In the genomic region with DNA sequence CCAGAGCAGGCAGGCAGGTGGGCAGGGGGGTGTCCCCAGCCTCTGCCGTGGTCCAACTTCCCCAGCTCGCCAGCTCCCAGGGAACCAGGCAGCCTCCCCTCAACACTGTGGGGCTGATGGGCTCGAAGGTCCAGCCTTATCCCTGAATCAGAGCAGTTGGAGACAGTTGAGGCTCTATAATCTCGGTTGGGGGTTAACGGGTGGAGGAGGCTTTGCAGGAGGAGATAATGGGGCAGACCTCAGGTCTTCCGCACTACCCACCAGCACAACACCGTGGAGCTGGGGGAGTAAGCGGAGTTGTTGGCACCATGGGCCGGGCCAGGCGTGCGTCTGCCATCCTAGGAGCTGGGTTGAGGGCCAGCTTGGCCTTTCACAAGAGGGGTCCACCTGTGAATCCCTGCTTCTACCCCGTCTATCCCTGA, we compare ENCODE assay signal across 17 cellular contexts. TPM values are rescaled to one million over a fixed set of nuclear protein-coding genes. Genes with fewer than 3 reads are reported as not detected.
A peak's percentile ranks its signal among the peaks of the same experiment; 100 is the strongest.
DNase-seq lines count a peak whose midpoint lies in the region; ATAC-seq, FAIRE-seq and TF ChIP-seq lines count a peak whose summit lies in the region.
"Had no signal": no experiment of that assay in that cellular context is flagged by ENCODE, and none has a peak within 500 bp of the region (broad histone marks: within the 10 kb centered on the region; RNA-seq: fewer than 3 reads in every experiment).

No MANE protein-coding gene starts in this region.

- peaks cover 87% of the 10 kb centered on the region for H3K4me1 Mint-ChIP-seq in activated CD4-positive, alpha-beta T cell treated with anti-CD3 and anti-CD28 coated beads, Interleukin-2, amount 10 ng/mL, durations not matched to agents 24 days and 14 days
- peaks cover 14% of the 10 kb centered on the region for H3K4me1 Mint-ChIP-seq in Caco-2 (ENCODE audit: low read depth, unreplicated experiment)

- H3K4me3 ChIP-seq in GM12878 (no peak overlapping the region), trophoblast cell (ENCODE audit: low read depth, low read length) (no peak overlapping the region), Caco-2 (ENCODE audit: low read depth, low read length) (no peak overlapping the region)
- H3K4me3 ChIP-seq: heart right ventricle, stomach had no signal

- H3K79me2 ChIP-seq in GM12878 (ENCODE audit: control insufficient read depth, insufficient read depth, low read length) (no peaks in the 10 kb centered on the region), trophoblast cell (ENCODE audit: control insufficient read depth, insufficient read depth, low read length, poor library complexity) (peaks cover 3% of the 10 kb centered on the region)

- in situ Hi-C loops in GM12878 (cut with MboI): no loop called here

- H3K4ac ChIP-seq in trophoblast cell (ENCODE audit: low read depth, low read length): no peak overlapping the region

- H3K9me3 Mint-ChIP-seq in activated CD4-positive, alpha-beta T cell treated with anti-CD3 and anti-CD28 coated beads, Interleukin-2, amount 10 ng/mL, durations not matched to agents 24 days and 14 days: peaks cover 4% of the 10 kb centered on the region
- H3K9me3 Mint-ChIP-seq in Caco-2 (ENCODE audit: unreplicated experiment): no peaks in the 10 kb centered on the region

- H3K36me3 Mint-ChIP-seq in activated CD4-positive, alpha-beta T cell treated with anti-CD3 and anti-CD28 coated beads, Interleukin-2, amount 10 ng/mL, durations not matched to agents 24 days and 14 days (ENCODE audit: low read depth): peaks cover 6% of the 10 kb centered on the region
- H3K36me3 Mint-ChIP-seq in Caco-2 (ENCODE audit: insufficient read depth, unreplicated experiment): no peaks in the 10 kb centered on the region

- peak overlapping the region; percentile 9 for H2BK5ac ChIP-seq in trophoblast cell (ENCODE audit: low read depth, low read length, poor library complexity)

- H3K36me3 ChIP-seq in GM12878 (ENCODE audit: control insufficient read depth in 2 of 2, insufficient read depth in 2 of 2, low read length in 1 of 2): no peaks in the 10 kb centered on the region
- no peaks in the 10 kb centered on the region for H3K36me3 ChIP-seq in trophoblast cell (ENCODE audit: control insufficient read depth in 1 of 2, insufficient read depth in 2 of 2, low read length in 2 of 2)
- H3K36me3 ChIP-seq in Caco-2 (ENCODE audit: control insufficient read depth, insufficient read depth, low read length): no peaks in the 10 kb centered on the region
- H3K36me3 ChIP-seq: heart right ventricle, stomach had no signal

- peak overlapping the region; percentile 99 for H3K27ac Mint-ChIP-seq in activated CD4-positive, alpha-beta T cell treated with anti-CD3 and anti-CD28 coated beads, Interleukin-2, amount 10 ng/mL, durations not matched to agents 24 days and 14 days
- no peak overlapping the region for H3K27ac Mint-ChIP-seq in Caco-2 (ENCODE audit: unreplicated experiment)

- no peak for TF ChIP-seq POLR2A in GM12878 (IDR thresholded peaks at IDR 0.05; ENCODE audit: low read depth, low read length)

- H2BK12ac ChIP-seq in trophoblast cell (ENCODE audit: low read length): peak overlapping the region; percentile 70

- no peak for ATAC-seq in GM12878
- ATAC-seq: esophagus mucosa, heart right ventricle, HepG2, Panc1, sciatic nerve had no signal

- H3K27ac ChIP-seq in GM12878 (ENCODE audit: control insufficient read depth, insufficient read depth): no peak overlapping the region
- no peak overlapping the region for H3K27ac ChIP-seq in trophoblast cell (ENCODE audit: low read depth, low read length)
- H3K27ac ChIP-seq: stomach had no signal

- CTCF ChIA-PET in GM12878 (lab: Yijun Ruan, JAX): interaction anchor here (0.8 to 14.0 kb wide), 12 partner anchors 15 to 117 kb away, joined by 3 to 215 read pairs (median 45); a partner anchor contains a TSS
- CTCF ChIA-PET in Caco-2 (lab: Charles Lee): interaction anchor here (0.9 to 5.9 kb wide), 5 partner anchors 14 to 91 kb away, joined by 3 to 113 read pairs (median 5); a partner anchor contains a TSS

- H3K4me3 Mint-ChIP-seq in activated CD4-positive, alpha-beta T cell treated with anti-CD3 and anti-CD28 coated beads, Interleukin-2, amount 10 ng/mL, durations not matched to agents 24 days and 14 days: peak overlapping the region; percentile 79
- H3K4me3 Mint-ChIP-seq in Caco-2 (ENCODE audit: unreplicated experiment): no peak overlapping the region

- intact Hi-C loops in activated CD4-positive, alpha-beta T cell treated with anti-CD3 and anti-CD28 coated beads, Interleukin-2, amount 10 ng/mL, durations not matched to agents 24 days and 14 days (cut with micrococcal nuclease): loop anchor here (1.0 to 5.0 kb wide), 3 partner anchors 25 to 126 kb away; a partner anchor contains a TSS
- intact Hi-C loops in GM12878 (cut with micrococcal nuclease; ENCODE audit: unreplicated experiment): no loop called here
- intact Hi-C loops in Caco-2 (cut with micrococcal nuclease; ENCODE audit: unreplicated experiment): no loop called here

- H3K14ac ChIP-seq in trophoblast cell (ENCODE audit: low read length): no peak overlapping the region

- no peak for TF ChIP-seq EP300 in GM12878 (IDR thresholded peaks at IDR 0.05; ENCODE audit: borderline replicate concordance in 1 of 2, control insufficient read depth in 1 of 2, low read depth in 2 of 2, low read length in 2 of 2)

- H2BK120ac ChIP-seq in trophoblast cell (ENCODE audit: insufficient read depth, low read length, poor library complexity): peak overlapping the region; percentile 58

- H3K18ac ChIP-seq in trophoblast cell (ENCODE audit: low read length): peak overlapping the region; percentile 33

- H2AFZ ChIP-seq in GM12878 (ENCODE audit: control insufficient read depth, low read depth, low read length) (no peak overlapping the region), trophoblast cell (ENCODE audit: insufficient read depth, low read length, poor library complexity) (no peak overlapping the region)

- H4K20me1 ChIP-seq in GM12878 (ENCODE audit: control insufficient read depth, insufficient read depth): no peaks in the 10 kb centered on the region

- H4K91ac ChIP-seq in trophoblast cell (ENCODE audit: low read depth, low read length): peak overlapping the region; percentile 23

- H3K23ac ChIP-seq in trophoblast cell (ENCODE audit: low read length): no peak overlapping the region

- RAD21 ChIA-PET in GM12878 (lab: Charles Lee; ENCODE audit: unreplicated experiment): interaction anchor here (1.0 to 12.6 kb wide), 10 partner anchors 11 to 89 kb away, joined by 3 to 202 read pairs (median 9); a partner anchor contains a TSS

- peak overlapping the region; percentile 82 for H2AK5ac ChIP-seq in trophoblast cell (ENCODE audit: low read length)

- TF ChIP-seq CTCF in GM12878 (IDR thresholded peaks at IDR 0.05 in 2 of 3, conservative IDR thresholded peaks at IDR 0.05 in 1 of 3; ENCODE audit: control insufficient read depth in 2 of 3, extremely low read depth in 1 of 3, insufficient read depth in 1 of 3, low read depth in 3 of 3, low read length in 3 of 3) (no peak), Caco-2 (IDR thresholded peaks at IDR 0.05; ENCODE audit: insufficient read depth in 1 of 2, low read depth in 1 of 2, low read length in 1 of 2, severe bottlenecking in 1 of 2, unreplicated experiment in 1 of 2) (no peak)

- no peaks in the 10 kb centered on the region; a peak in 1 of 4 replicates for H3K27me3 ChIP-seq in GM12878 (replicated peaks in 1 of 2; ENCODE audit: control insufficient read depth in 2 of 2, insufficient read depth in 2 of 2, low read length in 1 of 2)
- H3K27me3 ChIP-seq in trophoblast cell (ENCODE audit: insufficient read depth, low read length): no peaks in the 10 kb centered on the region
- H3K27me3 ChIP-seq in Caco-2 (replicated peaks; ENCODE audit: control insufficient read depth, insufficient read depth, low read length): no peaks in the 10 kb centered on the region
- H3K27me3 ChIP-seq: heart right ventricle, stomach had no signal

- SMC1A ChIA-PET in GM12878 (lab: Charles Lee; ENCODE audit: uncharacterized antibody, unreplicated experiment): interaction anchor here (0.7 to 4.1 kb wide), 13 partner anchors 11 to 92 kb away, joined by 3 to 24 read pairs (median 6); no protein-coding TSS in a partner anchor

- H3K4me1 ChIP-seq in GM12878 (ENCODE audit: control insufficient read depth, insufficient read depth, low read length): peaks cover 60% of the 10 kb centered on the region
- peaks cover 30% of the 10 kb centered on the region in 2 experiments for H3K4me1 ChIP-seq in trophoblast cell (ENCODE audit: control insufficient read depth in 1 of 2, insufficient read depth in 2 of 2, low read length in 2 of 2)
- peaks cover 11% of the 10 kb centered on the region; the same call in 1 of the 2 replicates for H3K4me1 ChIP-seq in Caco-2

- 84% methylated on average over 12 of the region's 12 CpGs for WGBS in GM12878 (ENCODE audit: insufficient coverage, insufficient replicate concordance, low lambda C conversion rate, missing lambda C conversion rate)
- WGBS in trophoblast cell (ENCODE audit: extremely low coverage, insufficient coverage, insufficient read length): no CpG with 5 or more reads among the region's 12 CpGs

- POLR2A ChIA-PET in GM12878 (lab: Charles Lee) (interaction anchor here (0.6 to 5.4 kb wide), 10 partner anchors 9 to 78 kb away, joined by 3 to 46 read pairs (median 4); no protein-coding TSS in a partner anchor), Caco-2 (lab: Charles Lee) (interaction anchor here (0.6 kb wide), 1 partner anchor 13 kb away, joined by 3 read pairs; no protein-coding TSS in a partner anchor)

- no peak for TF ChIP-seq RAD21 in GM12878 (IDR thresholded peaks at IDR 0.05; ENCODE audit: insufficient read depth, low read depth, low read length)

- BruUV-seq in GM12878 (replicated peaks; lab: Mats Ljungman, UMichigan) (no TSS peak), Caco-2 (replicated peaks; lab: Mats Ljungman, UMichigan) (no TSS peak)

- H3K27me3 Mint-ChIP-seq in activated CD4-positive, alpha-beta T cell treated with anti-CD3 and anti-CD28 coated beads, Interleukin-2, amount 10 ng/mL, durations not matched to agents 24 days and 14 days: no peaks in the 10 kb centered on the region
- H3K27me3 Mint-ChIP-seq in Caco-2 (ENCODE audit: insufficient read depth, unreplicated experiment): no peaks in the 10 kb centered on the region

- peaks cover 25% of the 10 kb centered on the region for H3K79me1 ChIP-seq in trophoblast cell (ENCODE audit: low read length)

- no peak for FAIRE-seq in GM12878 (lab: Jason Lieb, UNC)
- FAIRE-seq: A204.1, HepG2 had no signal

- H3K9me3 ChIP-seq in GM12878 (replicated peaks; ENCODE audit: control insufficient read depth, insufficient read depth, low read length): no peaks in the 10 kb centered on the region
- H3K9me3 ChIP-seq in trophoblast cell (ENCODE audit: insufficient read depth, low read depth, low read length): no peaks in the 10 kb centered on the region
- no peaks in the 10 kb centered on the region for H3K9me3 ChIP-seq in Caco-2
- H3K9me3 ChIP-seq: heart right ventricle, stomach had no signal

- H3K9ac ChIP-seq in GM12878 (ENCODE audit: control insufficient read depth, insufficient read depth, low read length) (0 out of 2 replicates have a peak overlapping the region, but pooled peaks have one; percentile 26), trophoblast cell (ENCODE audit: low read length) (no peak overlapping the region)

- H4K12ac ChIP-seq in trophoblast cell (ENCODE audit: low read depth, low read length): no peak overlapping the region

- H4K8ac ChIP-seq in trophoblast cell (ENCODE audit: low read depth, low read length): no peak overlapping the region

- H3K4me2 ChIP-seq in GM12878 (ENCODE audit: control insufficient read depth, insufficient read depth) (peak overlapping the region; percentile 77), trophoblast cell (ENCODE audit: low read length) (no peak overlapping the region)

- no peak for DNase-seq in activated CD4-positive, alpha-beta T cell treated with anti-CD3 and anti-CD28 coated beads, Interleukin-2, amount 10 ng/mL, durations not matched to agents 24 days and 14 days
- DNase-seq in activated CD4-positive, alpha-beta T cell treated with anti-CD3 and anti-CD28 coated beads for 4 hours: no peak
- peak; percentile 46 for DNase-seq in OCI-M2 (lab: John Stamatoyannopoulos, UW; ENCODE audit: unreplicated experiment)
- DNase-seq in GM12878 (ENCODE audit: low read depth, low spot score): no peak
- no peak for DNase-seq in trophoblast cell
- no peak for DNase-seq in Caco-2
- DNase-seq in glomerular visceral epithelial cell (ENCODE audit: extremely low spot score): no peak
- DNase-seq in kidney glomerular epithelial cell (lab: John Stamatoyannopoulos, UW): no peak
- DNase-seq: heart right ventricle, NCI-H1417, NCI-H446 treated with DMSO at 0.1 percent for 48 hours, stomach had no signal

RNA-seq across cellular contexts. Expression of a gene that starts 13.9 kb away (rescaled TPM):
- 405 and 419 TPM in 2 replicates for total RNA-seq in activated CD4-positive, alpha-beta T cell treated with anti-CD3 and anti-CD28 coated beads, Interleukin-2, amount 10 ng/mL, durations not matched to agents 24 days and 14 days
- total RNA-seq in GM12878 (2013; cell fraction: nucleolus; rRNA removed): 25.7 and 29.4 TPM in 2 replicates
- total RNA-seq in GM12878 (2014; rRNA removed) (5.0 and 6.9 TPM in 2 replicates), GM12878 (2014; rRNA removed; fragmentation: Illumina TruSeq; extraction: Trizol) (3.1 and 3.9 TPM in 2 replicates), GM12878 (2021) (12.6 and 18.3 TPM in 2 replicates), Caco-2 (2022) (71.2 and 71.9 TPM in 2 replicates)
- polyA plus RNA-seq in GM12878 (2011; ENCODE audit: low read depth): 14.4 TPM
- polyA plus RNA-seq in GM12878 (2011; rRNA removed) (5.1 and 5.6 TPM in 2 replicates), GM12878 (2014; fragmentation: Illumina TruSeq; extraction: Trizol) (2.5 and 6.3 TPM in 2 replicates), GM12878 (2014; fragmentation: Nextera tagmentation; extraction: Ambion mirVana) (1 to 10 TPM in 1 of 2 experiments, under 1 TPM in 1; 0.47 to 1.3 TPM), GM12878 (2014; rRNA removed) (10.1 and 11.4 TPM in 2 replicates), GM12878 (2016; fragmentation: Nextera tagmentation; extraction: Ambion mirVana) (1 to 10 TPM; 5.1 to 6.2 TPM)
- 5.8 and 7.1 TPM in 2 replicates for polyA plus RNA-seq in GM12878 (2011; cell fraction: cytosol; rRNA removed)
- 46.3 and 61.4 TPM in 2 replicates for polyA plus RNA-seq in GM12878 (2011; cell fraction: nucleus; rRNA removed)
- polyA plus RNA-seq in GM12878 (2012): 31.4 and 31.5 TPM in 2 replicates
- 4.2 and 8.0 TPM in 2 replicates for polyA minus RNA-seq in GM12878 (2011; rRNA and poly(A)+ RNA removed)
- polyA minus RNA-seq in GM12878 (2011; cell fraction: cytosol; rRNA and poly(A)+ RNA removed): 3.9 and 4.3 TPM in 2 replicates
- 8.6 and 12.2 TPM in 2 replicates for polyA minus RNA-seq in GM12878 (2011; cell fraction: nucleus; rRNA and poly(A)+ RNA removed)
- 47.8 and 51.3 TPM in 2 replicates for polyA plus RNA-seq in trophoblast cell (2013)
